ENCODE assay signal across 1 cellular context in genomic region chr2:58812766-58813344, GRCh38.
TF ChIP-seq lines count a peak whose summit lies in the region.

No MANE protein-coding gene starts in this region.

TF ChIP-seq in GM23338, 12 proteins besides CTCF, POLR2A, EP300 and RAD21 (continued from another document):
- TF ChIP-seq ZNF462 (CRISPR knock-in tag; IDR thresholded peaks at IDR 0.05), result no peak
- no peak for TF ChIP-seq EZH2 (IDR thresholded peaks at IDR 0.05; ENCODE audit: low read depth, unreplicated experiment)
- no peak for TF ChIP-seq ZNF331 (CRISPR knock-in tag; IDR thresholded peaks at IDR 0.05; ENCODE audit: low read depth)
- TF ChIP-seq STAT1 (IDR thresholded peaks at IDR 0.05; ENCODE audit: unreplicated experiment), result no peak
- TF ChIP-seq EZH2phosphoT487 (IDR thresholded peaks at IDR 0.05; ENCODE audit: unreplicated experiment), result no peak
- no peak for TF ChIP-seq NANOG (IDR thresholded peaks at IDR 0.05; ENCODE audit: borderline replicate concordance)
- TF ChIP-seq JUNB (IDR thresholded peaks at IDR 0.05; ENCODE audit: unreplicated experiment), result no peak
- TF ChIP-seq CREB1 (CRISPR knock-in tag; IDR thresholded peaks at IDR 0.05; ENCODE audit: low read depth), result no peak
- TF ChIP-seq POLR2AphosphoS5 (IDR thresholded peaks at IDR 0.05; ENCODE audit: low read depth), result no peak
- no peak for TF ChIP-seq ETS1 (IDR thresholded peaks at IDR 0.05)
- no peak for TF ChIP-seq ZNF114 (CRISPR knock-in tag; IDR thresholded peaks at IDR 0.05)
